In the genomic region with DNA sequence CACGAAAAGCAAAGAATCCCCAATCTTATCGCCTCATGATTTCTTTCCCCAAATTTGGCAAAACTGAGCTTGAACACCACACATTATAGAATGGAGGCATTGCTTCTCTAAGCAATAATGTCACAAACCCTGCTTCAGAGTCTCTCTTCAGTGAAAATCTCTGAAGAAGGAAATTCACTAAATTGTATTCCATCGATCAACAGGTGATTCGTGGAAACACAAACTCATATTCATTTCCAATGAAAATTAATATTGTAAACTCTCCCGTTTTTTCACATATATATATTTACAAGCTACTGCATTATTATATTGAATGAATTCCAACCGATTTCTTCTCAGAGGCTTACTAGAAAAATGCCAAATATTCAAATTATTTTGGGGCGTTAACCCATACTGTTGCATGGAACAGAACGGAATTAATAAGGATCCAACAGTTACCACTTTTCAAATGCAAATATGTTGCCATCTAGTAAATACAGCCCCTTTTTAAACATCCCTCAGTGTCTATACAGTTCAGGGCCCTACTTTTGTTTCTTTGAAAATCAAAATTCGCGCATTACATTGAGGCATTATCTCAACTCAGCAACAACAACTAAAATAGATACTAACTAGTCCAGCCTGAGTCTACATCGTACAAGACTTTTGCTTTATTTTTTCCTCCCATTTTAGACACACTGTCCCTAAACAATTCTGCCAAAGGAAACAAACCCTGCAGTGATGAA, we compare ENCODE assay signal across 2 cellular contexts.
TF ChIP-seq lines count a peak whose summit lies in the region.

No MANE protein-coding gene starts in this region.

TF ChIP-seq in Ishikawa, 13 proteins besides CTCF, POLR2A, EP300 and RAD21:
- TF ChIP-seq TAF1 (IDR thresholded peaks at IDR 0.05; ENCODE audit: low read depth), result 0 out of 2 replicates have a peak, but pooled peaks have one; percentile 8
- no peak for TF ChIP-seq EGR1 (IDR thresholded peaks at IDR 0.05)

TF ChIP-seq in H1, 55 proteins besides CTCF, POLR2A, EP300 and RAD21:
- TF ChIP-seq, protein P1, sequence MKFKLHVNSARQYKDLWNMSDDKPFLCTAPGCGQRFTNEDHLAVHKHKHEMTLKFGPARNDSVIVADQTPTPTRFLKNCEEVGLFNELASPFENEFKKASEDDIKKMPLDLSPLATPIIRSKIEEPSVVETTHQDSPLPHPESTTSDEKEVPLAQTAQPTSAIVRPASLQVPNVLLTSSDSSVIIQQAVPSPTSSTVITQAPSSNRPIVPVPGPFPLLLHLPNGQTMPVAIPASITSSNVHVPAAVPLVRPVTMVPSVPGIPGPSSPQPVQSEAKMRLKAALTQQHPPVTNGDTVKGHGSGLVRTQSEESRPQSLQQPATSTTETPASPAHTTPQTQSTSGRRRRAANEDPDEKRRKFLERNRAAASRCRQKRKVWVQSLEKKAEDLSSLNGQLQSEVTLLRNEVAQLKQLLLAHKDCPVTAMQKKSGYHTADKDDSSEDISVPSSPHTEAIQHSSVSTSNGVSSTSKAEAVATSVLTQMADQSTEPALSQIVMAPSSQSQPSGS (IDR thresholded peaks at IDR 0.05; ENCODE audit: low read length), result no peak
- TF ChIP-seq, protein P2, sequence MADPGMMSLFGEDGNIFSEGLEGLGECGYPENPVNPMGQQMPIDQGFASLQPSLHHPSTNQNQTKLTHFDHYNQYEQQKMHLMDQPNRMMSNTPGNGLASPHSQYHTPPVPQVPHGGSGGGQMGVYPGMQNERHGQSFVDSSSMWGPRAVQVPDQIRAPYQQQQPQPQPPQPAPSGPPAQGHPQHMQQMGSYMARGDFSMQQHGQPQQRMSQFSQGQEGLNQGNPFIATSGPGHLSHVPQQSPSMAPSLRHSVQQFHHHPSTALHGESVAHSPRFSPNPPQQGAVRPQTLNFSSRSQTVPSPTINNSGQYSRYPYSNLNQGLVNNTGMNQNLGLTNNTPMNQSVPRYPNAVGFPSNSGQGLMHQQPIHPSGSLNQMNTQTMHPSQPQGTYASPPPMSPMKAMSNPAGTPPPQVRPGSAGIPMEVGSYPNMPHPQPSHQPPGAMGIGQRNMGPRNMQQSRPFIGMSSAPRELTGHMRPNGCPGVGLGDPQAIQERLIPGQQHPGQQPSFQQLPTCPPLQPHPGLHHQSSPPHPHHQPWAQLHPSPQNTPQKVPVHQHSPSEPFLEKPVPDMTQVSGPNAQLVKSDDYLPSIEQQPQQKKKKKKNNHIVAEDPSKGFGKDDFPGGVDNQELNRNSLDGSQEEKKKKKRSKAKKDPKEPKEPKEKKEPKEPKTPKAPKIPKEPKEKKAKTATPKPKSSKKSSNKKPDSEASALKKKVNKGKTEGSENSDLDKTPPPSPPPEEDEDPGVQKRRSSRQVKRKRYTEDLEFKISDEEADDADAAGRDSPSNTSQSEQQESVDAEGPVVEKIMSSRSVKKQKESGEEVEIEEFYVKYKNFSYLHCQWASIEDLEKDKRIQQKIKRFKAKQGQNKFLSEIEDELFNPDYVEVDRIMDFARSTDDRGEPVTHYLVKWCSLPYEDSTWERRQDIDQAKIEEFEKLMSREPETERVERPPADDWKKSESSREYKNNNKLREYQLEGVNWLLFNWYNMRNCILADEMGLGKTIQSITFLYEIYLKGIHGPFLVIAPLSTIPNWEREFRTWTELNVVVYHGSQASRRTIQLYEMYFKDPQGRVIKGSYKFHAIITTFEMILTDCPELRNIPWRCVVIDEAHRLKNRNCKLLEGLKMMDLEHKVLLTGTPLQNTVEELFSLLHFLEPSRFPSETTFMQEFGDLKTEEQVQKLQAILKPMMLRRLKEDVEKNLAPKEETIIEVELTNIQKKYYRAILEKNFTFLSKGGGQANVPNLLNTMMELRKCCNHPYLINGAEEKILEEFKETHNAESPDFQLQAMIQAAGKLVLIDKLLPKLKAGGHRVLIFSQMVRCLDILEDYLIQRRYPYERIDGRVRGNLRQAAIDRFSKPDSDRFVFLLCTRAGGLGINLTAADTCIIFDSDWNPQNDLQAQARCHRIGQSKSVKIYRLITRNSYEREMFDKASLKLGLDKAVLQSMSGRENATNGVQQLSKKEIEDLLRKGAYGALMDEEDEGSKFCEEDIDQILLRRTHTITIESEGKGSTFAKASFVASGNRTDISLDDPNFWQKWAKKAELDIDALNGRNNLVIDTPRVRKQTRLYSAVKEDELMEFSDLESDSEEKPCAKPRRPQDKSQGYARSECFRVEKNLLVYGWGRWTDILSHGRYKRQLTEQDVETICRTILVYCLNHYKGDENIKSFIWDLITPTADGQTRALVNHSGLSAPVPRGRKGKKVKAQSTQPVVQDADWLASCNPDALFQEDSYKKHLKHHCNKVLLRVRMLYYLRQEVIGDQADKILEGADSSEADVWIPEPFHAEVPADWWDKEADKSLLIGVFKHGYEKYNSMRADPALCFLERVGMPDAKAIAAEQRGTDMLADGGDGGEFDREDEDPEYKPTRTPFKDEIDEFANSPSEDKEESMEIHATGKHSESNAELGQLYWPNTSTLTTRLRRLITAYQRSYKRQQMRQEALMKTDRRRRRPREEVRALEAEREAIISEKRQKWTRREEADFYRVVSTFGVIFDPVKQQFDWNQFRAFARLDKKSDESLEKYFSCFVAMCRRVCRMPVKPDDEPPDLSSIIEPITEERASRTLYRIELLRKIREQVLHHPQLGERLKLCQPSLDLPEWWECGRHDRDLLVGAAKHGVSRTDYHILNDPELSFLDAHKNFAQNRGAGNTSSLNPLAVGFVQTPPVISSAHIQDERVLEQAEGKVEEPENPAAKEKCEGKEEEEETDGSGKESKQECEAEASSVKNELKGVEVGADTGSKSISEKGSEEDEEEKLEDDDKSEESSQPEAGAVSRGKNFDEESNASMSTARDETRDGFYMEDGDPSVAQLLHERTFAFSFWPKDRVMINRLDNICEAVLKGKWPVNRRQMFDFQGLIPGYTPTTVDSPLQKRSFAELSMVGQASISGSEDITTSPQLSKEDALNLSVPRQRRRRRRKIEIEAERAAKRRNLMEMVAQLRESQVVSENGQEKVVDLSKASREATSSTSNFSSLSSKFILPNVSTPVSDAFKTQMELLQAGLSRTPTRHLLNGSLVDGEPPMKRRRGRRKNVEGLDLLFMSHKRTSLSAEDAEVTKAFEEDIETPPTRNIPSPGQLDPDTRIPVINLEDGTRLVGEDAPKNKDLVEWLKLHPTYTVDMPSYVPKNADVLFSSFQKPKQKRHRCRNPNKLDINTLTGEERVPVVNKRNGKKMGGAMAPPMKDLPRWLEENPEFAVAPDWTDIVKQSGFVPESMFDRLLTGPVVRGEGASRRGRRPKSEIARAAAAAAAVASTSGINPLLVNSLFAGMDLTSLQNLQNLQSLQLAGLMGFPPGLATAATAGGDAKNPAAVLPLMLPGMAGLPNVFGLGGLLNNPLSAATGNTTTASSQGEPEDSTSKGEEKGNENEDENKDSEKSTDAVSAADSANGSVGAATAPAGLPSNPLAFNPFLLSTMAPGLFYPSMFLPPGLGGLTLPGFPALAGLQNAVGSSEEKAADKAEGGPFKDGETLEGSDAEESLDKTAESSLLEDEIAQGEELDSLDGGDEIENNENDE (IDR thresholded peaks at IDR 0.05; ENCODE audit: insufficient replicate concordance, low read length), result no peak
- no peak for TF ChIP-seq TEAD4 (IDR thresholded peaks at IDR 0.05; ENCODE audit: low read depth, low read length)
